8 cellular contexts compared by ENCODE assay signal in the genomic region with DNA sequence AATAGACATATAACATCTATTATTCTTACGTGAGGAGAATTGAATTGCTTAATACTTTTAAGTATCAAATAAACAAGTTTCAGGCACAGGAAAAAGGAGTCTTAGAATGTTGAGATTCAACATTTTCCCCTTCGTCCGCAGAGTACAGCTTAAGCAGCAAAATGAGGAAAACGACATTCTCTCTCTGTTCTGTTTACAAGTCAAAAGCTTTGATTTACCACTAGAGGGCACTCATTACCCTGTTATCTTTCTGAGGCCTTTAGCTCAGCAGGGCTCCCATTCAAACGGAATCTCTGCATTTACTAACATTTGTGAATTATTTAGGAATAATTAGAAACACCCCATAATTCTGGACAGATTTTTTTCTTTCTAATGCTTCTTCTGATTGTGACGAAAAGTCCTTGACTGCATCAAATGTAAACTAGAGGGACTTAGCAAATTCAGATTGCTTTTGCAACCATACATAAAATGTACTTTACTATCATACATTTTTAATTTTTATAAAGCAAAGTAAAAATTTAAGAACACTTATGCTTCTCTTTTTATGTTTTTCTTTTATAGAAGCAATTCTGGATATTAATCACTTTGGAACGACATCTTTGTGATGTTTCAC.
DNase-seq lines count a peak whose midpoint lies in the region; ATAC-seq and TF ChIP-seq lines count a peak whose summit lies in the region.

No MANE protein-coding gene starts in this region.

- H3K4me3 Mint-ChIP-seq in activated naive CD8-positive, alpha-beta T cell treated with anti-CD3 and anti-CD28 coated beads, Interleukin-2, amount 10 ng/mL, durations not matched to agents 7 days and 5 days, result no peak overlapping the region
- H3K4me3 Mint-ChIP-seq in activated naive CD8-positive, alpha-beta T cell treated with anti-CD3 and anti-CD28 coated beads for 36 hours, result no peak overlapping the region
- H3K4me3 Mint-ChIP-seq in central memory CD8-positive, alpha-beta T cell, result peak overlapping the region; percentile 61

- H3K27ac ChIP-seq in upper lobe of left lung, result no peak overlapping the region

- no peaks in the 10 kb centered on the region for H3K36me3 ChIP-seq in NT2/D1 (ENCODE audit: insufficient read depth, insufficient read length, low read length)
- H3K36me3 ChIP-seq in upper lobe of left lung, result no peaks in the 10 kb centered on the region

- H3K27ac Mint-ChIP-seq in activated naive CD8-positive, alpha-beta T cell treated with anti-CD3 and anti-CD28 coated beads, Interleukin-2, amount 10 ng/mL, durations not matched to agents 7 days and 5 days, result no peak overlapping the region
- H3K27ac Mint-ChIP-seq in activated naive CD8-positive, alpha-beta T cell treated with anti-CD3 and anti-CD28 coated beads for 36 hours, result no peak overlapping the region
- H3K27ac Mint-ChIP-seq in central memory CD8-positive, alpha-beta T cell (ENCODE audit: low read depth), result no peak overlapping the region

- no peak overlapping the region for H3K9ac ChIP-seq in NT2/D1 (ENCODE audit: insufficient read length, low read depth)

- peak; percentile 59 for ATAC-seq in activated naive CD8-positive, alpha-beta T cell treated with anti-CD3 and anti-CD28 coated beads, Interleukin-2, amount 10 ng/mL, durations not matched to agents 7 days and 5 days (ENCODE audit: low read depth)
- ATAC-seq in GM21825 (IDR thresholded peaks at IDR 0.05; ENCODE audit: unreplicated experiment) (peak; percentile 81), upper lobe of left lung (ENCODE audit: low FRiP score in 2 of 2) (peak; percentile 76 to 92)
- ATAC-seq in central memory CD8-positive, alpha-beta T cell (replicated peaks; ENCODE audit: extremely low read depth, poor library complexity, severe bottlenecking), result peak; percentile 70

- H3K9me3 ChIP-seq in NT2/D1 (ENCODE audit: insufficient read depth, low read length) (no peaks in the 10 kb centered on the region; the same call in 1 of the 2 replicates), upper lobe of left lung (no peaks in the 10 kb centered on the region)

- H3K4me1 ChIP-seq in NT2/D1 (ENCODE audit: insufficient read depth, insufficient read length) (no peaks in the 10 kb centered on the region), upper lobe of left lung (peaks cover 3 to 9% (median 8%) of the 10 kb centered on the region in 4 donors)

- peak; percentile 86 for TF ChIP-seq RAD21 in Ishikawa (IDR thresholded peaks at IDR 0.05; ENCODE audit: low read depth)

- H3K4me1 Mint-ChIP-seq in activated naive CD8-positive, alpha-beta T cell treated with anti-CD3 and anti-CD28 coated beads, Interleukin-2, amount 10 ng/mL, durations not matched to agents 7 days and 5 days, result peaks cover 1% of the 10 kb centered on the region
- H3K4me1 Mint-ChIP-seq in activated naive CD8-positive, alpha-beta T cell treated with anti-CD3 and anti-CD28 coated beads for 36 hours, result peaks cover 2% of the 10 kb centered on the region
- H3K4me1 Mint-ChIP-seq in central memory CD8-positive, alpha-beta T cell, result no peaks in the 10 kb centered on the region

- TF ChIP-seq CTCF in upper lobe of left lung (IDR thresholded peaks at IDR 0.05), result peak; percentile 37 to 68 (median 61)

- H3K36me3 Mint-ChIP-seq in activated naive CD8-positive, alpha-beta T cell treated with anti-CD3 and anti-CD28 coated beads, Interleukin-2, amount 10 ng/mL, durations not matched to agents 7 days and 5 days, result no peaks in the 10 kb centered on the region
- no peaks in the 10 kb centered on the region for H3K36me3 Mint-ChIP-seq in activated naive CD8-positive, alpha-beta T cell treated with anti-CD3 and anti-CD28 coated beads for 36 hours
- peaks cover 1% of the 10 kb centered on the region for H3K36me3 Mint-ChIP-seq in central memory CD8-positive, alpha-beta T cell (ENCODE audit: insufficient read depth)

- no peak for DNase-seq in activated naive CD8-positive, alpha-beta T cell treated with anti-CD3 and anti-CD28 coated beads, Interleukin-2, amount 10 ng/mL, durations not matched to agents 7 days and 5 days
- no peak for DNase-seq in activated naive CD8-positive, alpha-beta T cell treated with anti-CD3 and anti-CD28 coated beads for 36 hours
- DNase-seq in NT2/D1 (ENCODE audit: low read depth, low spot score) (peak; percentile 47), kidney tubule cell (ENCODE audit: low spot score) (peak; percentile 72), upper lobe of left lung (no peak)
- DNase-seq in central memory CD8-positive, alpha-beta T cell (ENCODE audit: low spot score in 2 of 2), result no peak

- POLR2A ChIA-PET in activated naive CD8-positive, alpha-beta T cell treated with anti-CD3 and anti-CD28 coated beads, Interleukin-2, amount 10 ng/mL, durations not matched to agents 7 days and 5 days (lab: Charles Lee), result no interaction called here

- H3K4me3 ChIP-seq in NT2/D1 (ENCODE audit: insufficient read length, low read depth), result no peak overlapping the region
- no peak overlapping the region for H3K4me3 ChIP-seq in upper lobe of left lung

- H3K9me3 Mint-ChIP-seq in activated naive CD8-positive, alpha-beta T cell treated with anti-CD3 and anti-CD28 coated beads, Interleukin-2, amount 10 ng/mL, durations not matched to agents 7 days and 5 days, result no peaks in the 10 kb centered on the region
- no peaks in the 10 kb centered on the region for H3K9me3 Mint-ChIP-seq in activated naive CD8-positive, alpha-beta T cell treated with anti-CD3 and anti-CD28 coated beads for 36 hours
- no peaks in the 10 kb centered on the region for H3K9me3 Mint-ChIP-seq in central memory CD8-positive, alpha-beta T cell

- H3K27me3 Mint-ChIP-seq in activated naive CD8-positive, alpha-beta T cell treated with anti-CD3 and anti-CD28 coated beads, Interleukin-2, amount 10 ng/mL, durations not matched to agents 7 days and 5 days, result peaks cover 3% of the 10 kb centered on the region
- peaks cover 5% of the 10 kb centered on the region for H3K27me3 Mint-ChIP-seq in activated naive CD8-positive, alpha-beta T cell treated with anti-CD3 and anti-CD28 coated beads for 36 hours
- peaks cover 26% of the 10 kb centered on the region for H3K27me3 Mint-ChIP-seq in central memory CD8-positive, alpha-beta T cell

- WGBS in upper lobe of left lung, 2 donors, result 14 to 15% methylated on average over 7 of the region's 7 CpGs

- H3K27me3 ChIP-seq in NT2/D1 (ENCODE audit: insufficient read depth, insufficient read length), result no peaks in the 10 kb centered on the region
- H3K27me3 ChIP-seq in upper lobe of left lung, result no peaks in the 10 kb centered on the region

- no peak for TF ChIP-seq POLR2A in upper lobe of left lung (IDR thresholded peaks at IDR 0.05)

- no peak for TF ChIP-seq EP300 in Ishikawa (IDR thresholded peaks at IDR 0.05; ENCODE audit: borderline replicate concordance)
- TF ChIP-seq EP300 in upper lobe of left lung (IDR thresholded peaks at IDR 0.05), result no peak

TF ChIP-seq in Ishikawa, 13 proteins besides CTCF, POLR2A, EP300 and RAD21:
- TF ChIP-seq, protein P1, sequence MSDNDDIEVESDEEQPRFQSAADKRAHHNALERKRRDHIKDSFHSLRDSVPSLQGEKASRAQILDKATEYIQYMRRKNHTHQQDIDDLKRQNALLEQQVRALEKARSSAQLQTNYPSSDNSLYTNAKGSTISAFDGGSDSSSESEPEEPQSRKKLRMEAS (IDR thresholded peaks at IDR 0.05), result no peak
- TF ChIP-seq EGR1 (IDR thresholded peaks at IDR 0.05), result no peak
- TF ChIP-seq, protein P2, sequence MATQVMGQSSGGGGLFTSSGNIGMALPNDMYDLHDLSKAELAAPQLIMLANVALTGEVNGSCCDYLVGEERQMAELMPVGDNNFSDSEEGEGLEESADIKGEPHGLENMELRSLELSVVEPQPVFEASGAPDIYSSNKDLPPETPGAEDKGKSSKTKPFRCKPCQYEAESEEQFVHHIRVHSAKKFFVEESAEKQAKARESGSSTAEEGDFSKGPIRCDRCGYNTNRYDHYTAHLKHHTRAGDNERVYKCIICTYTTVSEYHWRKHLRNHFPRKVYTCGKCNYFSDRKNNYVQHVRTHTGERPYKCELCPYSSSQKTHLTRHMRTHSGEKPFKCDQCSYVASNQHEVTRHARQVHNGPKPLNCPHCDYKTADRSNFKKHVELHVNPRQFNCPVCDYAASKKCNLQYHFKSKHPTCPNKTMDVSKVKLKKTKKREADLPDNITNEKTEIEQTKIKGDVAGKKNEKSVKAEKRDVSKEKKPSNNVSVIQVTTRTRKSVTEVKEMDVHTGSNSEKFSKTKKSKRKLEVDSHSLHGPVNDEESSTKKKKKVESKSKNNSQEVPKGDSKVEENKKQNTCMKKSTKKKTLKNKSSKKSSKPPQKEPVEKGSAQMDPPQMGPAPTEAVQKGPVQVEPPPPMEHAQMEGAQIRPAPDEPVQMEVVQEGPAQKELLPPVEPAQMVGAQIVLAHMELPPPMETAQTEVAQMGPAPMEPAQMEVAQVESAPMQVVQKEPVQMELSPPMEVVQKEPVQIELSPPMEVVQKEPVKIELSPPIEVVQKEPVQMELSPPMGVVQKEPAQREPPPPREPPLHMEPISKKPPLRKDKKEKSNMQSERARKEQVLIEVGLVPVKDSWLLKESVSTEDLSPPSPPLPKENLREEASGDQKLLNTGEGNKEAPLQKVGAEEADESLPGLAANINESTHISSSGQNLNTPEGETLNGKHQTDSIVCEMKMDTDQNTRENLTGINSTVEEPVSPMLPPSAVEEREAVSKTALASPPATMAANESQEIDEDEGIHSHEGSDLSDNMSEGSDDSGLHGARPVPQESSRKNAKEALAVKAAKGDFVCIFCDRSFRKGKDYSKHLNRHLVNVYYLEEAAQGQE (IDR thresholded peaks at IDR 0.05; ENCODE audit: low read depth), result no peak
- no peak for TF ChIP-seq NFIC (IDR thresholded peaks at IDR 0.05)

Comparison
In these comparisons a context has a peak if more than half of its experiments do, and no peak if none do; other contexts are left out.
1. DNase-seq: peak in NT2/D1 (single experiment) and kidney tubule cell (single experiment); none in activated naive CD8-positive, alpha-beta T cell treated with anti-CD3 and anti-CD28 coated beads, Interleukin-2, amount 10 ng/mL, durations not matched to agents 7 days and 5 days (single experiment), activated naive CD8-positive, alpha-beta T cell treated with anti-CD3 and anti-CD28 coated beads for 36 hours (single experiment), central memory CD8-positive, alpha-beta T cell (0 of 2) and upper lobe of left lung (0 of 2).
2. Peak in every context shown above with its lines, with median percentiles within 50 percentile points of each other: ATAC-seq.